ENCODE assay signal across 3 cellular contexts in genomic region chr1:16692717-16693468, GRCh38. TPM values are rescaled to one million over a fixed set of nuclear protein-coding genes. Genes with fewer than 3 reads are reported as not detected.
"Had no signal": no experiment of that assay in that cellular context is flagged by ENCODE, and none has a peak within 500 bp of the region (broad histone marks: within the 10 kb centered on the region; RNA-seq: fewer than 3 reads in every experiment).

No MANE protein-coding gene starts in this region.

RNA-seq across cellular contexts. Expression of gene RNU1-3, which starts 26.1 kb away (rescaled TPM):
- total RNA-seq: right atrium auricular region had no signal
- polyA plus RNA-seq: hepatocyte, ovary had no signal

RNA-seq across cellular contexts. Expression of gene RNU1-4, which starts 47.4 kb away (rescaled TPM):
- total RNA-seq: right atrium auricular region had no signal
- polyA plus RNA-seq: hepatocyte, ovary had no signal
